In the genomic region with DNA sequence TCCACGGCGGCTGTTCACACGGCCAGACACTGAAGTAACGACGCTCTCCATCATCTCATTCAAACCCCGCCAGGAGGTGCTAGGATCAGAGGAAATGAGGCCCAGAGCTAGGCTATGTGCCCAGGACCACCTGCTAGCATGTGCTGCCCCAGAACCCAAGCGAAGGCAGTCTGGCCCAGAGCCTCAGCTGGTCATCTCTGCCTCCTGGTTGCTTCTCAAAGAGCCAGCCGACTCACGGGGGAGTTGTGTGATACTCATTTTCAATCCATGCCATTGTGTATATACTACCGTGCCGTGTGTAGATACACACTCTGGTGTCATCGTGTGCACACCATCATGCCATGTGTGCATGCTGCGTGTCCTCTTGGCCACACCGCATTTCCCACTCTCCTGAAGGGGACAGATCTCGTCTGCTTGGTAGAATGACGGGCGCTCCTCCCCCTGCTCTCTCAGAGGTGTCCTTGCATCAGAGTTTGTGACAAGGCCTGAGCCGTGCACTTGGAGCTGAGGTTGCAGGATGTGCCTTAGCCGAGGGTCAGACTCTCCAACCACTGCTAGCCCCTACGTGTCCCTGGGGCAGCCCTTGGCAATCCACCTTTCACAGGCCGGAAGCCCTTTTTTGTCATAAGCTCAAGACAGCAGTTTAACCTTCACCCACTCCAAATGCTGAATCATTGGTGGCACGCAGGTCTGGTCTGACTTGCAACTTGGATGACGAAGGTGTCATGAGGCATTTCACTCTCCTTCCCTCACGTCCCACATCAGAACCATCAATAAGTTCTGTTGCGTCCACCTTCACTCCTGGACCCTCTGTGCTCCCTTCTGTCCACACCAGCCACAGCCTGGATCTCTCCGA, we compare ENCODE assay signal across 1 cellular context.
TF ChIP-seq lines count a peak whose summit lies in the region.

No MANE protein-coding gene starts in this region.

TF ChIP-seq in HEK293T, 16 proteins besides CTCF, POLR2A, EP300 and RAD21 (continued from another document):
- no peak for TF ChIP-seq FOXK2 (IDR thresholded peaks at IDR 0.05)
